In genomic region chr7:20329389-20330175, GRCh38 we compare ENCODE assay signal across 8 cellular contexts. TPM values are rescaled to one million over a fixed set of nuclear protein-coding genes. Genes with fewer than 3 reads are reported as not detected.
DNase-seq lines count a peak whose midpoint lies in the region; ATAC-seq, FAIRE-seq and TF ChIP-seq lines count a peak whose summit lies in the region.

No MANE protein-coding gene starts in this region.

- RAD21 ChIA-PET in GM12878 (lab: Charles Lee; ENCODE audit: unreplicated experiment) = interaction anchor here (0.7 to 3.0 kb wide), 22 partner anchors 13 to 347 kb away, joined by 3 to 24 read pairs (median 6); partner anchors contain the start of gene MACC1

- H4K20me1 ChIP-seq in GM12878 (ENCODE audit: control insufficient read depth, insufficient read depth) = no peaks in the 10 kb centered on the region

- peak; percentile 98 for DNase-seq in DMS53 (lab: John Stamatoyannopoulos, UW)
- peak; percentile 85 for DNase-seq in NCI-H82 (lab: John Stamatoyannopoulos, UW)
- peak; percentile 76 for DNase-seq in GM12878 (ENCODE audit: low read depth, low spot score)
- DNase-seq in hypothalamus (lab: John Stamatoyannopoulos, UW) = peak in 39 of 51 donors; percentile 7 to 92 (median 65)
- DNase-seq in putamen (ENCODE audit: low spot score) = peak; percentile 81
- DNase-seq in cortex of kidney (lab: John Stamatoyannopoulos, UW) = no peak

- CTCF ChIA-PET in GM12878 (lab: Yijun Ruan, JAX) = interaction anchor here (0.5 to 3.1 kb wide), 10 partner anchors 13 to 116 kb away, joined by 3 to 17 read pairs (median 5); partner anchors contain the start of gene MACC1

- H3K27ac ChIP-seq in GM12878 (ENCODE audit: control insufficient read depth, insufficient read depth) = peak overlapping the region; percentile 87

- in situ Hi-C loops in GM12878 (cut with MboI) = no loop called here

- peak in 1 of 3 experiments; percentile 15; a peak in 1 of 6 replicates for TF ChIP-seq CTCF in GM12878 (IDR thresholded peaks at IDR 0.05 in 2 of 3, conservative IDR thresholded peaks at IDR 0.05 in 1 of 3; ENCODE audit: control insufficient read depth in 2 of 3, extremely low read depth in 1 of 3, insufficient read depth in 1 of 3, low read depth in 3 of 3, low read length in 3 of 3)

- H3K9ac ChIP-seq in GM12878 (ENCODE audit: control insufficient read depth, insufficient read depth, low read length) = peak overlapping the region; percentile 83

- ATAC-seq in GM19397 (IDR thresholded peaks at IDR 0.05; ENCODE audit: unreplicated experiment) (peak; percentile 29), HG03439 (IDR thresholded peaks at IDR 0.05; ENCODE audit: unreplicated experiment) (peak; percentile 39), GM12878 (peak; percentile 57)

- H3K4me2 ChIP-seq in GM12878 (ENCODE audit: control insufficient read depth, insufficient read depth) = peak overlapping the region; percentile 100

- peaks cover 19% of the 10 kb centered on the region for H3K4me1 ChIP-seq in GM12878 (ENCODE audit: control insufficient read depth, insufficient read depth, low read length)

- no peaks in the 10 kb centered on the region for H3K9me3 ChIP-seq in GM12878 (replicated peaks; ENCODE audit: control insufficient read depth, insufficient read depth, low read length)

- H3K79me2 ChIP-seq in GM12878 (ENCODE audit: control insufficient read depth, insufficient read depth, low read length) = peaks cover 7% of the 10 kb centered on the region

- TF ChIP-seq RAD21 in GM12878 (IDR thresholded peaks at IDR 0.05; ENCODE audit: insufficient read depth, low read depth, low read length) = no peak

- WGBS in GM12878 (ENCODE audit: insufficient coverage, insufficient replicate concordance, low lambda C conversion rate, missing lambda C conversion rate) = 4% methylated on average over 26 of the region's 27 CpGs

- intact Hi-C loops in GM12878 (cut with micrococcal nuclease; ENCODE audit: unreplicated experiment) = loop anchor here (1.0 to 5.0 kb wide), 8 partner anchors 29 to 622 kb away; partner anchors contain the start of genes MACC1 and POLR1F

- H3K36me3 ChIP-seq in GM12878 (ENCODE audit: control insufficient read depth in 2 of 2, insufficient read depth in 2 of 2, low read length in 1 of 2) = no peaks in the 10 kb centered on the region

- TSS peak; percentile 47 for BruUV-seq in GM12878 (replicated peaks; lab: Mats Ljungman, UMichigan)

- H2AFZ ChIP-seq in GM12878 (ENCODE audit: control insufficient read depth, low read depth, low read length) = peak overlapping the region; percentile 91

- TF ChIP-seq POLR2A in GM12878 (IDR thresholded peaks at IDR 0.05; ENCODE audit: low read depth, low read length) = no peak

- SMC1A ChIA-PET in GM12878 (lab: Charles Lee; ENCODE audit: uncharacterized antibody, unreplicated experiment) = interaction anchor here (0.6 to 4.8 kb wide), 15 partner anchors 17 to 131 kb away, joined by 3 to 38 read pairs (median 5); partner anchors contain the start of gene MACC1

- POLR2A ChIA-PET in GM12878 (lab: Charles Lee) = interaction anchor here (0.6 to 2.9 kb wide), 14 partner anchors 10 to 299 kb away, joined by 3 to 25 read pairs (median 4); no protein-coding TSS in a partner anchor

- H3K4me3 ChIP-seq in GM12878 = peak overlapping the region; percentile 83

- peak; percentile 89 for FAIRE-seq in GM12878 (lab: Jason Lieb, UNC)

- no peaks in the 10 kb centered on the region; a peak in 1 of 4 replicates for H3K27me3 ChIP-seq in GM12878 (replicated peaks in 1 of 2; ENCODE audit: control insufficient read depth in 2 of 2, insufficient read depth in 2 of 2, low read length in 1 of 2)

- peak; percentile 95 for TF ChIP-seq EP300 in GM12878 (IDR thresholded peaks at IDR 0.05; ENCODE audit: borderline replicate concordance in 1 of 2, control insufficient read depth in 1 of 2, low read depth in 2 of 2, low read length in 2 of 2)

TF ChIP-seq in GM12878, 131 proteins besides CTCF, POLR2A, EP300 and RAD21 (continues in another document):
- TF ChIP-seq GATAD2B (conservative IDR thresholded peaks at IDR 0.05; ENCODE audit: low read depth) (peak; percentile 13; the same call in 1 of the 2 replicates), TBL1XR1 (IDR thresholded peaks at IDR 0.05; ENCODE audit: low read depth, low read length) (peak; percentile 45; the same call in 1 of the 2 replicates), ZNF687 (IDR thresholded peaks at IDR 0.05) (peak; percentile 39), MLLT1 (IDR thresholded peaks at IDR 0.05) (peak; percentile 62; the same call in 1 of the 2 replicates), MEF2B (IDR thresholded peaks at IDR 0.05; ENCODE audit: partially characterized antibody, poor library complexity, severe bottlenecking) (peak; percentile 25), FOXM1 (IDR thresholded peaks at IDR 0.05; ENCODE audit: low read depth, low read length) (peak; percentile 73), NR2C1 (IDR thresholded peaks at IDR 0.05) (peak; percentile 46), MEF2A (IDR thresholded peaks at IDR 0.05; ENCODE audit: insufficient read depth, low read depth, low read length) (peak; percentile 76), PBX3 (IDR thresholded peaks at IDR 0.05; ENCODE audit: insufficient replicate concordance, low read depth, low read length) (no peak), ZBED1 (IDR thresholded peaks at IDR 0.05; ENCODE audit: borderline replicate concordance) (no peak), POLR2AphosphoS2 (IDR thresholded peaks at IDR 0.05; ENCODE audit: low read depth, low read length) (0 out of 2 replicates have a peak, but pooled peaks have one; percentile 45), HCFC1 (IDR thresholded peaks at IDR 0.05; ENCODE audit: low read length) (no peak)

RNA-seq across cellular contexts. Expression of gene ITGB8, which starts 1.1 kb away (rescaled TPM):
- 157 and 162 TPM in 2 replicates for total RNA-seq in GM12878 (2013; cell fraction: nucleolus; rRNA removed)
- total RNA-seq in GM12878 (2014; rRNA removed) (3.1 and 3.9 TPM in 2 replicates), GM12878 (2014; rRNA removed; fragmentation: Illumina TruSeq; extraction: Trizol) (3.0 TPM in 2 replicates), GM12878 (2021) (3.0 and 3.2 TPM in 2 replicates)
- polyA plus RNA-seq in GM12878 (2011; ENCODE audit: low read depth) = 0.29 TPM
- polyA plus RNA-seq in GM12878 (2011; rRNA removed) (26.2 and 45.6 TPM in 2 replicates), GM12878 (2014; fragmentation: Illumina TruSeq; extraction: Trizol) (1.6 and 2.2 TPM in 2 replicates), GM12878 (2014; fragmentation: Nextera tagmentation; extraction: Ambion mirVana) (under 1 TPM; 0.37 to 0.40 TPM), GM12878 (2014; rRNA removed) (1.4 TPM in 2 replicates), GM12878 (2016; fragmentation: Nextera tagmentation; extraction: Ambion mirVana) (1 to 10 TPM in 1 of 2 experiments, under 1 TPM in 1; 0.95 to 1.4 TPM)
- 10.0 and 11.0 TPM in 2 replicates for polyA plus RNA-seq in GM12878 (2011; cell fraction: cytosol; rRNA removed)
- polyA plus RNA-seq in GM12878 (2011; cell fraction: nucleus; rRNA removed) = 59.4 and 69.9 TPM in 2 replicates
- 0.55 and 0.60 TPM in 2 replicates for polyA plus RNA-seq in GM12878 (2012)
- polyA minus RNA-seq in GM12878 (2011; rRNA and poly(A)+ RNA removed) = 119 and 122 TPM in 2 replicates
- polyA minus RNA-seq in GM12878 (2011; cell fraction: cytosol; rRNA and poly(A)+ RNA removed) = 24.3 and 26.2 TPM in 2 replicates
- 168 and 290 TPM in 2 replicates for polyA minus RNA-seq in GM12878 (2011; cell fraction: nucleus; rRNA and poly(A)+ RNA removed)
